14 cellular contexts compared by ENCODE assay signal in the genomic region with DNA sequence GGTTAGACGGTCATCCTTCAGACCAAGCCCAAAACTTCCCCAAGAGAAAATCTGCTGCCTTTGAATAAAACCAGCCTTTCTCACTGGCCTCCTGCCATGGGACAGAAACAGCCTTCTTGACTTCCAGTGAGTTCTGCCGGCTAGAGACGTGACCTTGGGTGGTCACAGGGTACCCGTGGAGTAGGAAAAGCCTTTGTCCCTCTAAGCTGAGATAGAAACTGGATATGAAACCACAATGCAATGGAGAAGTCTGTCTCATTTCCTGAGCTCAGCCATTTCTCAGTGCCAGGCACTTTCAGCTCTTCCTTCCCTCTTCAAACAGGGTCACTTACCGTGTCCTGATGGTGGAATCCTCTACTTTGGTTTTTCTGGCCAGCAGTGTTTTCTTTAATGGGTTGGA. TPM values are rescaled to one million over a fixed set of nuclear protein-coding genes. Genes with fewer than 3 reads are reported as not detected.
A peak's percentile ranks its signal among the peaks of the same experiment; 100 is the strongest.
DNase-seq lines count a peak whose midpoint lies in the region; ATAC-seq and TF ChIP-seq lines count a peak whose summit lies in the region.
"Had no signal": no experiment of that assay in that cellular context is flagged by ENCODE, and none has a peak within 500 bp of the region (broad histone marks: within the 10 kb centered on the region; RNA-seq: fewer than 3 reads in every experiment).

No MANE protein-coding gene starts in this region.

- H2AK5ac ChIP-seq in neuronal stem cell (ENCODE audit: low read depth, low read length), result no peak overlapping the region

- no peaks in the 10 kb centered on the region for H4K20me1 ChIP-seq in Karpas-422 (ENCODE audit: insufficient read depth, low read depth, low read length)

- no peak for TF ChIP-seq CTCF in GM20000 (IDR thresholded peaks at IDR 0.05; ENCODE audit: extremely low read depth, missing control alignments)

- H3K4me1 ChIP-seq in neuronal stem cell (ENCODE audit: control insufficient read depth in 2 of 2, insufficient read depth in 1 of 2, low read depth in 1 of 2, low read length in 2 of 2) (peaks cover 6 to 11% of the 10 kb centered on the region in 2 donors), Karpas-422 (ENCODE audit: low read length) (peaks cover 16% of the 10 kb centered on the region)

- no peak overlapping the region for H3K23ac ChIP-seq in neuronal stem cell (ENCODE audit: low read depth, low read length, poor library complexity)

- H4K91ac ChIP-seq in neuronal stem cell (ENCODE audit: low read depth, low read length, poor library complexity), result no peak overlapping the region

- H3K14ac ChIP-seq in neuronal stem cell (ENCODE audit: low read length), result no peak overlapping the region

- H3K27me3 ChIP-seq in neuronal stem cell (ENCODE audit: control insufficient read depth in 3 of 3, insufficient read depth in 3 of 3, low read depth in 1 of 3, low read length in 3 of 3) (peaks cover 0 to 2% (median 0%) of the 10 kb centered on the region in 3 experiments), Karpas-422 (ENCODE audit: low read length) (no peaks in the 10 kb centered on the region)

- H3K27ac ChIP-seq in neuronal stem cell (replicated peaks; ENCODE audit: low read length) (no peak overlapping the region), Karpas-422 (ENCODE audit: low read length) (no peak overlapping the region)
- H3K27ac ChIP-seq: KMS-11, RWPE1, VCaP had no signal

- no CpG with 5 or more reads among the region's 5 CpGs for WGBS in neuronal stem cell (ENCODE audit: extremely low coverage in 2 of 2, insufficient read length in 2 of 2, insufficient replicate concordance in 1 of 2), 2 donors

- peak; percentile 58 for ATAC-seq in Right ventricle myocardium superior (ENCODE audit: poor library complexity)

- H2BK5ac ChIP-seq in neuronal stem cell (ENCODE audit: low read length), result no peak overlapping the region

- no peak overlapping the region for H4K8ac ChIP-seq in neuronal stem cell (ENCODE audit: low read depth, low read length)

- H3K9ac ChIP-seq in neuronal stem cell (ENCODE audit: low read depth, low read length, poor library complexity) (no peak overlapping the region), Karpas-422 (ENCODE audit: low read length) (no peak overlapping the region)
- H3K9ac ChIP-seq: KMS-11 had no signal

- H2BK15ac ChIP-seq in neuronal stem cell (ENCODE audit: low read length), result no peak overlapping the region

- peak; percentile 17 for DNase-seq in GF-D8 (lab: John Stamatoyannopoulos, UW)
- peak; percentile 32 for DNase-seq in SKM-1 (lab: John Stamatoyannopoulos, UW; ENCODE audit: unreplicated experiment)
- peak; percentile 56 for DNase-seq in Right ventricle myocardium superior
- no peak for DNase-seq in neuronal stem cell (ENCODE audit: low spot score)
- DNase-seq in DMS 273 (lab: John Stamatoyannopoulos, UW; ENCODE audit: unreplicated experiment), result no peak
- DNase-seq in Karpas-422, result no peak
- DNase-seq in GM20000 (ENCODE audit: low spot score), result no peak
- DNase-seq in NCI-H1930 (lab: John Stamatoyannopoulos, UW), result no peak
- DNase-seq: cortex of kidney; EL; stimulated activated CD4-positive, alpha-beta T cell treated with anti-CD3 and anti-CD28 coated beads, Interleukin-4, amount 100 ng/mL, for 1 hour had no signal

- no peaks in the 10 kb centered on the region for H3K9me3 ChIP-seq in neuronal stem cell (replicated peaks in 1 of 2; ENCODE audit: control insufficient read depth in 2 of 2, insufficient read depth in 1 of 2, low read depth in 1 of 2, low read length in 2 of 2)
- H3K9me3 ChIP-seq in Karpas-422 (ENCODE audit: low read length), result no peaks in the 10 kb centered on the region

- no peak overlapping the region for H3K18ac ChIP-seq in neuronal stem cell (ENCODE audit: low read length)

- H3K4ac ChIP-seq in neuronal stem cell (ENCODE audit: low read length), result no peak overlapping the region

- no peaks in the 10 kb centered on the region for H3K79me1 ChIP-seq in neuronal stem cell (ENCODE audit: low read depth, low read length)

- H3K9me2 ChIP-seq in Karpas-422 (replicated peaks; ENCODE audit: insufficient read depth, low read length), result no peaks in the 10 kb centered on the region

- H3K79me2 ChIP-seq in Karpas-422 (ENCODE audit: low read length), result no peaks in the 10 kb centered on the region

- intact Hi-C loops in Right ventricle myocardium superior (cut with DNase I), result no loop called here

- H3K36me3 ChIP-seq in neuronal stem cell (replicated peaks in 1 of 2; ENCODE audit: control insufficient read depth in 2 of 2, insufficient read depth in 2 of 2, low read length in 2 of 2) (no peaks in the 10 kb centered on the region), Karpas-422 (ENCODE audit: insufficient read depth, low read length) (no peaks in the 10 kb centered on the region)

- H3K4me2 ChIP-seq in neuronal stem cell (ENCODE audit: insufficient read depth, low read length, poor library complexity, severe bottlenecking), result no peak overlapping the region
- H3K4me2 ChIP-seq in Karpas-422 (ENCODE audit: low read depth, low read length, poor library complexity, severe bottlenecking), result no peak overlapping the region
- H3K4me2 ChIP-seq: KMS-11 had no signal

- H3K4me3 ChIP-seq in neuronal stem cell (ENCODE audit: low read length in 2 of 2) (no peak overlapping the region), Karpas-422 (ENCODE audit: low read length) (no peak overlapping the region)

- no peak overlapping the region for H2BK12ac ChIP-seq in neuronal stem cell (ENCODE audit: low read length)

- no peak overlapping the region for H2BK120ac ChIP-seq in neuronal stem cell (ENCODE audit: low read depth, low read length)

- H2AFZ ChIP-seq in neuronal stem cell (ENCODE audit: low read length) (peak overlapping the region; percentile 50), Karpas-422 (ENCODE audit: low read length) (no peak overlapping the region)

RNA-seq across cellular contexts. Expression of a gene that starts 21.2 kb away (rescaled TPM):
- 67.5 TPM for total RNA-seq in Right ventricle myocardium superior
- 100.0 TPM for polyA plus RNA-seq in neuronal stem cell (2013, experiment 1 of 2)
- polyA plus RNA-seq in neuronal stem cell (2013, experiment 2 of 2), result 101 TPM
- total RNA-seq in Karpas-422 (2014; rRNA removed; shearing (Covaris generic); ENCODE audit: low replicate concordance), result 38.5 and 51.7 TPM in 2 replicates

Comparison
In these comparisons a context has a peak if more than half of its experiments do, and no peak if none do; other contexts are left out.
1. DNase-seq: peak in GF-D8 (single experiment), SKM-1 (single experiment) and Right ventricle myocardium superior (single experiment); none in neuronal stem cell (single experiment), DMS 273 (single experiment), Karpas-422 (single experiment), GM20000 (single experiment) and NCI-H1930 (0 of 2).